Comparison of ENCODE assay signal across 8 cellular contexts in genomic region chr16:66650707-66651473, GRCh38. TPM values are rescaled to one million over a fixed set of nuclear protein-coding genes. Genes with fewer than 3 reads are reported as not detected.
DNase-seq lines count a peak whose midpoint lies in the region; ATAC-seq and TF ChIP-seq lines count a peak whose summit lies in the region.

No MANE protein-coding gene starts in this region.

- peak; percentile 92 for ATAC-seq in GM19372 (IDR thresholded peaks at IDR 0.05; ENCODE audit: low read depth, unreplicated experiment)
- peak; percentile 99 for ATAC-seq in activated CD8-positive, alpha-beta T cell treated with anti-CD3 and anti-CD28 coated beads, Interleukin-2, amount 10 ng/mL, durations not matched to agents 7 days and 5 days

- POLR2A ChIA-PET in activated CD8-positive, alpha-beta T cell treated with anti-CD3 and anti-CD28 coated beads, Interleukin-2, amount 10 ng/mL, durations not matched to agents 7 days and 5 days (lab: Charles Lee), result interaction anchor here (0.8 to 1.7 kb wide), 3 partner anchors 31 to 47 kb away, joined by 3 to 8 read pairs (median 3); partner anchors contain the start of gene CMTM3

- H3K4me1 Mint-ChIP-seq in activated CD8-positive, alpha-beta T cell treated with anti-CD3 and anti-CD28 coated beads, Interleukin-2, amount 10 ng/mL, durations not matched to agents 7 days and 5 days (ENCODE audit: low read depth), result peaks cover 16% of the 10 kb centered on the region

- peaks cover 7% of the 10 kb centered on the region for H3K27me3 Mint-ChIP-seq in activated CD8-positive, alpha-beta T cell treated with anti-CD3 and anti-CD28 coated beads, Interleukin-2, amount 10 ng/mL, durations not matched to agents 7 days and 5 days (ENCODE audit: low read depth)

- H3K36me3 ChIP-seq in BE2C, result no peaks in the 10 kb centered on the region
- H3K36me3 ChIP-seq in effector memory CD4-positive, alpha-beta T cell (ENCODE audit: control insufficient read depth, insufficient read depth, low read length), result no peaks in the 10 kb centered on the region

- peak overlapping the region; percentile 10 for H3K4me3 Mint-ChIP-seq in activated CD8-positive, alpha-beta T cell treated with anti-CD3 and anti-CD28 coated beads, Interleukin-2, amount 10 ng/mL, durations not matched to agents 7 days and 5 days

- no peak overlapping the region for H3K27ac ChIP-seq in HL-60 (replicated peaks)
- H3K27ac ChIP-seq in effector memory CD4-positive, alpha-beta T cell (ENCODE audit: insufficient read depth, low read length, poor library complexity, severe bottlenecking), result no peak overlapping the region

- DNase-seq in BE2C, result peak; percentile 91
- DNase-seq in HL-60 (ENCODE audit: low read depth in 1 of 2, low spot score in 1 of 2), result peak; percentile 59 to 84
- peak; percentile 66 for DNase-seq in NCI-H82 treated with DMSO at 0.1 percent for 48 hours (lab: John Stamatoyannopoulos, UW; ENCODE audit: unreplicated experiment)
- DNase-seq in activated CD8-positive, alpha-beta T cell treated with anti-CD3 and anti-CD28 coated beads, Interleukin-2, amount 10 ng/mL, durations not matched to agents 7 days and 5 days, result peak; percentile 91
- peak; percentile 36 to 61 (median 42) for DNase-seq in effector memory CD4-positive, alpha-beta T cell
- DNase-seq in lung microvascular endothelial cell (ENCODE audit: low read depth in 2 of 2), result peak; percentile 79 to 80
- peak; percentile 35 for DNase-seq in stimulated activated CD8-positive, alpha-beta memory T cell treated with anti-CD3 and anti-CD28 coated beads, Interleukin-12 subunit alpha, Interleukin-12 subunit beta, amount 100 ng/mL, for 24 hours (ENCODE audit: extremely low read depth)

- no peaks in the 10 kb centered on the region for H3K36me3 Mint-ChIP-seq in activated CD8-positive, alpha-beta T cell treated with anti-CD3 and anti-CD28 coated beads, Interleukin-2, amount 10 ng/mL, durations not matched to agents 7 days and 5 days (ENCODE audit: low read depth)

- no peak overlapping the region for H3K27ac Mint-ChIP-seq in activated CD8-positive, alpha-beta T cell treated with anti-CD3 and anti-CD28 coated beads, Interleukin-2, amount 10 ng/mL, durations not matched to agents 7 days and 5 days

- H3K9me3 ChIP-seq in BE2C, result no peaks in the 10 kb centered on the region
- no peaks in the 10 kb centered on the region for H3K9me3 ChIP-seq in effector memory CD4-positive, alpha-beta T cell (ENCODE audit: control insufficient read depth, low read length)

- peaks cover 5% of the 10 kb centered on the region for H3K4me1 ChIP-seq in BE2C
- H3K4me1 ChIP-seq in effector memory CD4-positive, alpha-beta T cell (ENCODE audit: control insufficient read depth, insufficient read depth, low read length, poor library complexity, severe bottlenecking), result no peaks in the 10 kb centered on the region

- H3K27me3 ChIP-seq in BE2C (no peaks in the 10 kb centered on the region), HL-60 (ENCODE audit: insufficient read depth, poor library complexity, severe bottlenecking) (no peaks in the 10 kb centered on the region)
- no peaks in the 10 kb centered on the region for H3K27me3 ChIP-seq in effector memory CD4-positive, alpha-beta T cell (replicated peaks; ENCODE audit: control insufficient read depth, insufficient read depth, low read length, poor library complexity, severe bottlenecking)

- TF ChIP-seq CTCF in BE2C (IDR thresholded peaks at IDR 0.05; ENCODE audit: low read depth, low read length) (peak; percentile 100), HL-60 (IDR thresholded peaks at IDR 0.05; ENCODE audit: insufficient read depth, low read length) (peak; percentile 89)

- no peaks in the 10 kb centered on the region for H3K9me3 Mint-ChIP-seq in activated CD8-positive, alpha-beta T cell treated with anti-CD3 and anti-CD28 coated beads, Interleukin-2, amount 10 ng/mL, durations not matched to agents 7 days and 5 days (ENCODE audit: insufficient read depth)

- peak overlapping the region; percentile 68 for H3K4me3 ChIP-seq in BE2C (ENCODE audit: low read depth, low read length)
- no peak overlapping the region for H3K4me3 ChIP-seq in HL-60 (replicated peaks; ENCODE audit: insufficient read depth, low read length)
- H3K4me3 ChIP-seq in effector memory CD4-positive, alpha-beta T cell (ENCODE audit: insufficient read depth, low read depth, low read length, poor library complexity, severe bottlenecking), result peak overlapping the region; percentile 22

- CTCF ChIA-PET in activated CD8-positive, alpha-beta T cell treated with anti-CD3 and anti-CD28 coated beads, Interleukin-2, amount 10 ng/mL, durations not matched to agents 7 days and 5 days (lab: Charles Lee), result interaction anchor here (0.7 to 4.1 kb wide), 47 partner anchors 10 to 303 kb away, joined by 3 to 68 read pairs (median 5); partner anchors contain the start of genes CKLF, CMTM3, DYNC1LI2 and NAE1

RNA-seq across cellular contexts. Expression of gene CMTM4, which starts 45.7 kb away (rescaled TPM):
- 10.0 TPM for polyA plus RNA-seq in BE2C (2012; ENCODE audit: insufficient read depth, insufficient read length, low read depth)
- 1 to 10 TPM; 1.2 TPM for total RNA-seq in activated CD8-positive, alpha-beta T cell treated with anti-CD3 and anti-CD28 coated beads, Interleukin-2, amount 10 ng/mL, durations not matched to agents 7 days and 5 days
- total RNA-seq in lung microvascular endothelial cell, result 5.4 and 7.6 TPM in 2 replicates

RNA-seq across cellular contexts. Expression of gene CMTM3, which starts 46.4 kb away (rescaled TPM):
- 57.2 TPM for polyA plus RNA-seq in BE2C (2012; ENCODE audit: insufficient read depth, insufficient read length, low read depth)
- total RNA-seq in activated CD8-positive, alpha-beta T cell treated with anti-CD3 and anti-CD28 coated beads, Interleukin-2, amount 10 ng/mL, durations not matched to agents 7 days and 5 days, result 100 to 1,000 TPM; 102 to 104 TPM
- 23.1 and 28.0 TPM in 2 replicates for total RNA-seq in lung microvascular endothelial cell

Comparison
In these comparisons a context has a peak if more than half of its experiments do, and no peak if none do; other contexts are left out.
1. DNase-seq: peak in every context shown above with its lines; median percentile 91 in BE2C; 91 in activated CD8-positive, alpha-beta T cell treated with anti-CD3 and anti-CD28 coated beads, Interleukin-2, amount 10 ng/mL, durations not matched to agents 7 days and 5 days; 80 in lung microvascular endothelial cell; 72 in HL-60; 66 in NCI-H82 treated with DMSO at 0.1 percent for 48 hours; 42 in effector memory CD4-positive, alpha-beta T cell; 35 in stimulated activated CD8-positive, alpha-beta memory T cell treated with anti-CD3 and anti-CD28 coated beads, Interleukin-12 subunit alpha, Interleukin-12 subunit beta, amount 100 ng/mL, for 24 hours.